20 cellular contexts compared by ENCODE assay signal in genomic region chr3:21846976-21847375, GRCh38.
A peak's percentile ranks its signal among the peaks of the same experiment; 100 is the strongest.
DNase-seq lines count a peak whose midpoint lies in the region; ATAC-seq, FAIRE-seq and TF ChIP-seq lines count a peak whose summit lies in the region.
"Had no signal": no experiment of that assay in that cellular context is flagged by ENCODE, and none has a peak within 500 bp of the region (broad histone marks: within the 10 kb centered on the region; RNA-seq: fewer than 3 reads in every experiment).

No MANE protein-coding gene starts in this region.

- H2AFZ ChIP-seq in GM23248 (no peak overlapping the region), H9 (ENCODE audit: low read length) (no peak overlapping the region)

- CTCF ChIA-PET in A549 (lab: Yijun Ruan, JAX): interaction anchor here (0.6 kb wide), 1 partner anchor 152 kb away, joined by 3 read pairs; no protein-coding TSS in a partner anchor

- H4K5ac ChIP-seq in H9 (ENCODE audit: insufficient read length, low read depth, low read length): no peak overlapping the region

- H3K18ac ChIP-seq in H9 (ENCODE audit: insufficient read length, low read depth, low read length): no peak overlapping the region

- peaks cover 5 to 6% of the 10 kb centered on the region in 2 donors for H3K9me3 Mint-ChIP-seq in activated T-cell treated with anti-CD3 and anti-CD28 coated beads, Interleukin-2, amount 50 U/mL, for 72 hours
- no peaks in the 10 kb centered on the region for H3K9me3 Mint-ChIP-seq in H9

- H3K27ac ChIP-seq in A549 (no peak overlapping the region), GM23248 (no peak overlapping the region), H9 (ENCODE audit: insufficient read length, low read depth, low read length) (no peak overlapping the region), vagina (no peak overlapping the region)
- H3K27ac ChIP-seq: SK-N-MC had no signal

- in situ Hi-C loops in GM23248 (cut with MboI): no loop called here

- H3K9ac ChIP-seq in GM23248 (no peak overlapping the region), adipocyte (ENCODE audit: low read length) (no peak overlapping the region), H9 (ENCODE audit: extremely low read depth, insufficient read length, low read length) (no peak overlapping the region)

- no peak overlapping the region for H4K8ac ChIP-seq in H9 (replicated peaks; ENCODE audit: insufficient read length, low read depth, low read length)

- POLR2A ChIA-PET in A549 (lab: Yijun Ruan, JAX): no interaction called here

- no peaks in the 10 kb centered on the region; the same call in 1 of the 2 replicates for H3K9me2 ChIP-seq in GM23248 (ENCODE audit: insufficient read depth)

- H3K14ac ChIP-seq in H9 (ENCODE audit: insufficient read depth, low read length): no peak overlapping the region

- no peaks in the 10 kb centered on the region for H3K4me1 Mint-ChIP-seq in activated T-cell treated with anti-CD3 and anti-CD28 coated beads, Interleukin-2, amount 50 U/mL, for 72 hours (ENCODE audit: low read depth)
- H3K4me1 Mint-ChIP-seq in H9: no peaks in the 10 kb centered on the region
- H3K4me1 Mint-ChIP-seq: CD8-positive, alpha-beta memory T cell had no signal

- H3K56ac ChIP-seq in H9 (ENCODE audit: insufficient read length, low read depth, low read length): no peak overlapping the region

- no peak overlapping the region for H3K23ac ChIP-seq in H9 (ENCODE audit: insufficient read length, low read depth, low read length)

- H3F3A ChIP-seq in GM23248 (ENCODE audit: insufficient read depth): no peaks in the 10 kb centered on the region

- no peaks in the 10 kb centered on the region for H3K9me3 ChIP-seq in A549
- no peaks in the 10 kb centered on the region for H3K9me3 ChIP-seq in GM23248 (ENCODE audit: low read depth)
- H3K9me3 ChIP-seq in adipocyte (ENCODE audit: control insufficient read depth, low read length): no peaks in the 10 kb centered on the region
- no peaks in the 10 kb centered on the region for H3K9me3 ChIP-seq in H9 (ENCODE audit: control insufficient read depth, low read depth, low read length)
- H3K9me3 ChIP-seq in vagina: no peaks in the 10 kb centered on the region

- ATAC-seq in A549: no peak
- no peak for ATAC-seq in activated T-cell treated with anti-CD3 and anti-CD28 coated beads, Interleukin-2, amount 50 U/mL, for 72 hours (replicated peaks in 1 of 2)
- no peak for ATAC-seq in HG03432 (IDR thresholded peaks at IDR 0.05; ENCODE audit: unreplicated experiment)

- no peaks in the 10 kb centered on the region for H3K79me1 ChIP-seq in H9 (ENCODE audit: insufficient read depth, low read depth, low read length, poor library complexity, severe bottlenecking)

- H2BK5ac ChIP-seq in H9 (ENCODE audit: insufficient read length, low read length): no peak overlapping the region

- intact Hi-C loops in vagina (cut with DNase I): no loop called here

- H2BK15ac ChIP-seq in H9 (ENCODE audit: low read depth, low read length): no peak overlapping the region

- H4K91ac ChIP-seq in H9 (ENCODE audit: insufficient read length, low read depth, low read length): no peak overlapping the region

- H3K4ac ChIP-seq in H9 (ENCODE audit: low read depth, low read length): no peak overlapping the region

- no peak for TF ChIP-seq POLR2A in A549 (IDR thresholded peaks at IDR 0.05; ENCODE audit: low read length)
- no peak for TF ChIP-seq POLR2A in vagina (IDR thresholded peaks at IDR 0.05)

- TF ChIP-seq RAD21 in A549 (conservative IDR thresholded peaks at IDR 0.05 in 1 of 2, IDR thresholded peaks at IDR 0.05 in 1 of 2): no peak

- no peaks in the 10 kb centered on the region for H3K23me2 ChIP-seq in H9 (ENCODE audit: insufficient read length, low read depth, low read length, poor library complexity, severe bottlenecking)

- H2AK5ac ChIP-seq in H9 (ENCODE audit: insufficient read length, low read length): no peak overlapping the region

- H3K79me2 ChIP-seq in GM23248 (ENCODE audit: insufficient read depth): no peaks in the 10 kb centered on the region
- H3K79me2 ChIP-seq in H9 (ENCODE audit: insufficient read depth, low read length): no peaks in the 10 kb centered on the region

- no peak overlapping the region for H3K4me3 Mint-ChIP-seq in activated T-cell treated with anti-CD3 and anti-CD28 coated beads, Interleukin-2, amount 50 U/mL, for 72 hours
- no peak overlapping the region for H3K4me3 Mint-ChIP-seq in H9
- H3K4me3 Mint-ChIP-seq: CD8-positive, alpha-beta memory T cell had no signal

- no peaks in the 10 kb centered on the region for H3K36me3 Mint-ChIP-seq in activated T-cell treated with anti-CD3 and anti-CD28 coated beads, Interleukin-2, amount 50 U/mL, for 72 hours (ENCODE audit: insufficient read depth in 2 of 2)
- H3K36me3 Mint-ChIP-seq in H9 (ENCODE audit: insufficient read depth in 1 of 3, low read depth in 3 of 3): no peaks in the 10 kb centered on the region
- H3K36me3 Mint-ChIP-seq: CD8-positive, alpha-beta memory T cell had no signal

- H3K4me2 ChIP-seq in A549: no peak overlapping the region
- H3K4me2 ChIP-seq in GM23248 (ENCODE audit: unreplicated experiment): no peak overlapping the region
- H3K4me2 ChIP-seq in H9 (ENCODE audit: insufficient read depth, insufficient read length, low read length): no peak overlapping the region

- TF ChIP-seq EP300 in A549 (IDR thresholded peaks at IDR 0.05): no peak

- no peaks in the 10 kb centered on the region for H3K4me1 ChIP-seq in A549
- H3K4me1 ChIP-seq in GM23248 (ENCODE audit: insufficient read depth): peaks cover 6% of the 10 kb centered on the region
- peaks cover 8% of the 10 kb centered on the region for H3K4me1 ChIP-seq in adipocyte (ENCODE audit: control insufficient read depth, insufficient read depth, low read length)
- no peaks in the 10 kb centered on the region for H3K4me1 ChIP-seq in H9 (ENCODE audit: insufficient read depth, low read length)
- no peaks in the 10 kb centered on the region for H3K4me1 ChIP-seq in vagina

- H2BK120ac ChIP-seq in H9 (ENCODE audit: low read depth, low read length, poor library complexity, severe bottlenecking): no peak overlapping the region

- 1% methylated on average over 2 of the region's 2 CpGs for WGBS in A549 (ENCODE audit: missing lambda C conversion rate)
- whole genome bisulfite sequencing in GM23248 (ENCODE audit: low coverage in 1 of 2, low lambda C conversion rate in 2 of 2, missing lambda C conversion rate in 2 of 2), 2 experiments: 72 to 75% methylated on average over 2 of the region's 2 CpGs
- WGBS in H9 (ENCODE audit: extremely low coverage, insufficient read length, low lambda C conversion rate): no CpG with 5 or more reads among the region's 2 CpGs

- H3K36me3 ChIP-seq in GM23248 (ENCODE audit: low read depth): no peaks in the 10 kb centered on the region
- no peaks in the 10 kb centered on the region for H3K36me3 ChIP-seq in adipocyte (ENCODE audit: control insufficient read depth, insufficient read depth, low read length, severe bottlenecking)
- no peaks in the 10 kb centered on the region for H3K36me3 ChIP-seq in vagina

- no peak overlapping the region for H2BK20ac ChIP-seq in H9 (ENCODE audit: low read depth, low read length, poor library complexity, severe bottlenecking)

- no peak for DNase-seq in A549 (ENCODE audit: low read depth in 1 of 2, low spot score in 1 of 2)
- DNase-seq in GM23248: peak; percentile 38
- peak; percentile 25 for DNase-seq in adipocyte (ENCODE audit: low read depth)
- peak; percentile 38 for DNase-seq in fibroblast of peridontal ligament (ENCODE audit: extremely low read depth)
- DNase-seq in activated T-cell treated with anti-CD3 and anti-CD28 coated beads, Interleukin-2, amount 50 U/mL, for 72 hours: no peak
- DNase-seq in H9: no peak
- DNase-seq in vagina (ENCODE audit: extremely low spot score in 2 of 2): no peak
- DNase-seq: C1 segment of cervical spinal cord; CD8-positive, alpha-beta memory T cell; H7; KBM-7; NCI-H1417; NCI-H187 treated with DMSO at 0.1 percent for 48 hours; NCI-H2227 treated with DMSO at 0.1 percent for 48 hours; NCI-H510A treated with DMSO at 0.1 percent for 48 hours; NCI-H774; SHP77 had no signal

- H3T11ph ChIP-seq in H9 (ENCODE audit: low read length): no peak overlapping the region

- FAIRE-seq in A549 (lab: Jason Lieb, UNC): no peak
- FAIRE-seq: D721Med had no signal

- H3K4me3 ChIP-seq in A549 (no peak overlapping the region), GM23248 (no peak overlapping the region), adipocyte (ENCODE audit: low read length) (no peak overlapping the region), vagina (no peak overlapping the region)
- H3K4me3 ChIP-seq: SK-N-MC had no signal

- H4K20me1 ChIP-seq in GM23248 (ENCODE audit: insufficient read depth): no peaks in the 10 kb centered on the region
- H4K20me1 ChIP-seq in H9 (ENCODE audit: control insufficient read depth, insufficient read depth, insufficient read length): no peaks in the 10 kb centered on the region

- no peak overlapping the region for H3K27ac Mint-ChIP-seq in activated T-cell treated with anti-CD3 and anti-CD28 coated beads, Interleukin-2, amount 50 U/mL, for 72 hours
- no peak overlapping the region for H3K27ac Mint-ChIP-seq in H9
- H3K27ac Mint-ChIP-seq: CD8-positive, alpha-beta memory T cell had no signal

- H3K27me3 Mint-ChIP-seq in activated T-cell treated with anti-CD3 and anti-CD28 coated beads, Interleukin-2, amount 50 U/mL, for 72 hours (ENCODE audit: low read depth): no peaks in the 10 kb centered on the region
- H3K27me3 Mint-ChIP-seq in H9 (ENCODE audit: low read depth): no peaks in the 10 kb centered on the region
- H3K27me3 Mint-ChIP-seq: CD8-positive, alpha-beta memory T cell had no signal

- TF ChIP-seq CTCF in A549 (IDR thresholded peaks at IDR 0.05): no peak
- no peak for TF ChIP-seq CTCF in H9 (conservative IDR thresholded peaks at IDR 0.05)
- no peak for TF ChIP-seq CTCF in vagina (IDR thresholded peaks at IDR 0.05)

- H2BK12ac ChIP-seq in H9 (ENCODE audit: insufficient read length, low read depth, low read length): no peak overlapping the region

- H3K27me3 ChIP-seq in GM23248 (replicated peaks; ENCODE audit: insufficient read depth) (no peaks in the 10 kb centered on the region), adipocyte (replicated peaks; ENCODE audit: control insufficient read depth, insufficient read depth, low read length) (no peaks in the 10 kb centered on the region), H9 (ENCODE audit: insufficient read depth, low read length) (no peaks in the 10 kb centered on the region), vagina (no peaks in the 10 kb centered on the region)

Comparison
In these comparisons a context has a peak if more than half of its experiments do, and no peak if none do; other contexts are left out.
1. DNase-seq: peak in GM23248 (single experiment), adipocyte (single experiment) and fibroblast of peridontal ligament (single experiment); none in A549 (0 of 2), activated T-cell treated with anti-CD3 and anti-CD28 coated beads, Interleukin-2, amount 50 U/mL, for 72 hours (0 of 2), H9 (single experiment) and vagina (0 of 2).